ENCODE assay signal across 22 cellular contexts in genomic region chr1:232904131-232904530, GRCh38.
"Had no signal": no experiment of that assay in that cellular context is flagged by ENCODE, and none has a peak within 500 bp of the region (broad histone marks: within the 10 kb centered on the region; RNA-seq: fewer than 3 reads in every experiment).

No MANE protein-coding gene starts in this region.

- H3K27ac ChIP-seq: heart right ventricle, left lung, lower lobe of right lung, neutrophil, prostate gland, sigmoid colon, upper lobe of left lung, VCaP had no signal

- H3K36me3 ChIP-seq: heart right ventricle, left lung, lower lobe of right lung, neutrophil, prostate gland, sigmoid colon, upper lobe of left lung had no signal

- H3K4me1 ChIP-seq: sigmoid colon had no signal

- H3K4me2 ChIP-seq: smooth muscle cell had no signal

- H3K4me3 ChIP-seq: heart right ventricle, left lung, lower lobe of right lung, prostate gland, sigmoid colon, smooth muscle cell, upper lobe of left lung had no signal

- ATAC-seq: heart right ventricle had no signal

- H3K9me3 ChIP-seq: heart right ventricle, left lung, lower lobe of right lung, neutrophil, prostate gland, sigmoid colon, upper lobe of left lung had no signal

- DNase-seq: activated CD8-positive, alpha-beta memory T cell treated with anti-CD3 and anti-CD28 coated beads for 24 hours; activated effector memory CD4-positive, alpha-beta T cell treated with Interleukin-2 at 50 U/mL for 16 hours; activated naive CD4-positive, alpha-beta T cell treated with Interleukin-2 at 50 U/mL for 16 hours; anterior cingulate cortex; heart right ventricle; left lung; lower lobe of right lung; retina; sigmoid colon; stimulated activated CD4-positive, alpha-beta T cell treated with anti-CD3 and anti-CD28 coated beads, Interleukin-1b, Interleukin-23, amount 100 ng/mL, for 48 hours; stimulated activated CD4-positive, alpha-beta T cell treated with anti-CD3 and anti-CD28 coated beads, Interleukin-4, amount 100 ng/mL, for 4 hours; stimulated activated CD8-positive, alpha-beta memory T cell treated with anti-CD3 and anti-CD28 coated beads, Interleukin-4, amount 100 ng/mL, for 48 hours; stimulated activated naive CD8-positive, alpha-beta T cell treated with anti-CD3 and anti-CD28 coated beads, Interleukin-15, amount 100 ng/mL, for 72 hours; substantia nigra; T-helper 9 cell; upper lobe of left lung had no signal

- FAIRE-seq: colon, TTC549 had no signal

- H3K27me3 ChIP-seq: heart right ventricle, left lung, neutrophil, sigmoid colon, upper lobe of left lung had no signal
